7 cellular contexts compared by ENCODE assay signal in the genomic region with DNA sequence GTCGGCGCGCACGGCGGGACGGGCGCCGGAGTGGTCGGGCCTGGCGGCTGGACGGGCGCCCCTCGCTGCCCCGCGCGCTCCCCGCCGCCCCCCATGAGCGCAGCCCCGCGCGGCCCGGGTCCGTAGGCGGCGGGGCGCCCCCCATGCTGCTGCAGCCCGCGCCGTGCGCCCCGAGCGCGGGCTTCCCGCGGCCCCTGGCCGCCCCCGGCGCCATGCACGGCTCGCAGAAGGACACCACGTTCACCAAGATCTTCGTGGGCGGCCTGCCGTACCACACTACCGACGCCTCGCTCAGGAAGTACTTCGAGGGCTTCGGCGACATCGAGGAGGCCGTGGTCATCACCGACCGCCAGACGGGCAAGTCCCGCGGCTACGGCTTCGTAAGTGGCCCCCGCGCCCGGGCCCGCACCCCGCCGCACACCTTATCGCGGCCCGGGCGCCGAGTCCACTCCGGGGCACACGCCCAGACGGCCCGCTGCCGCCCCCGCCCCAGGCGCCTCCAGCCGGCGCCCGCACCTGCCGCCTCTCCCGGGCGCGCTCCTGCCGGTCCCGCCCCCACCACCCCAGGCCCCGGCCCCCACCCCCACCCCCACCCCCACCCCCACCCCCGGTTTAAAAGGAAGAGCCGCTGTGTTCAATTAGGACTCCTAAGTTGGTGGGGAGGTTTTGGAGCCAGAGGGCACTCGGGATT. TPM values are rescaled to one million over a fixed set of nuclear protein-coding genes. Genes with fewer than 3 reads are reported as not detected.
A peak's percentile ranks its signal among the peaks of the same experiment; 100 is the strongest.
DNase-seq lines count a peak whose midpoint lies in the region; ATAC-seq, FAIRE-seq and TF ChIP-seq lines count a peak whose summit lies in the region.

No MANE protein-coding gene starts in this region.

- WGBS in GM23248 (ENCODE audit: low coverage in 1 of 2, low lambda C conversion rate in 2 of 2, missing lambda C conversion rate in 2 of 2), 2 experiments: 0% methylated on average over 22 to 42 of the region's 91 CpGs
- WGBS in K562 (ENCODE audit: insufficient coverage, low coverage, missing lambda C conversion rate): 0% methylated on average over 30 of the region's 91 CpGs
- under 1% methylated on average over 89 of the region's 91 CpGs for WGBS in liver

- H3K9me3 ChIP-seq in GM23248 (ENCODE audit: low read depth) (no peaks in the 10 kb centered on the region), NT2/D1 (ENCODE audit: insufficient read depth, low read length) (no peaks in the 10 kb centered on the region), K562 (replicated peaks; ENCODE audit: control insufficient read depth, insufficient read depth, low read depth, low read length) (no peaks in the 10 kb centered on the region), liver (ENCODE audit: control insufficient read depth in 4 of 4, low read length in 3 of 4) (no peaks in the 10 kb centered on the region), thoracic aorta (no peaks in the 10 kb centered on the region)

- no TSS peak for BruUV-seq in K562 (replicated peaks; lab: Mats Ljungman, UMichigan)

- no peaks in the 10 kb centered on the region for H3K9me2 ChIP-seq in GM23248 (ENCODE audit: insufficient read depth)

- no peaks in the 10 kb centered on the region for H3F3A ChIP-seq in GM23248 (ENCODE audit: insufficient read depth)

- in situ Hi-C loops in GM23248 (cut with MboI) (no loop called here), K562 (cut with MboI) (loop anchor here (25.0 kb wide), 1 partner anchor 821 kb away; no protein-coding TSS in a partner anchor)

- ATAC-seq in K562: 0 out of 3 replicates have a peak, but pooled peaks have one; percentile 4
- ATAC-seq in thoracic aorta (ENCODE audit: insufficient number of reproducible peaks, low FRiP score, low read depth): no peak

- TF ChIP-seq RAD21 in K562 (CRISPR knock-in tag; conservative IDR thresholded peaks at IDR 0.05 in 1 of 2, IDR thresholded peaks at IDR 0.05 in 1 of 2): no peak
- TF ChIP-seq RAD21 in liver (IDR thresholded peaks at IDR 0.05): no peak

- peaks cover 5% of the 10 kb centered on the region for H3K9me1 ChIP-seq in K562 (ENCODE audit: control insufficient read depth, insufficient read depth, low read length)

- TF ChIP-seq POLR2A in GM12891 (IDR thresholded peaks at IDR 0.05; ENCODE audit: low read depth, low read length) (peak; percentile 67), K562 (conservative IDR thresholded peaks at IDR 0.05) (no peak)

- H3K9ac ChIP-seq in GM23248 (no peak overlapping the region), NT2/D1 (ENCODE audit: insufficient read length, low read depth) (peak overlapping the region; percentile 88), K562 (ENCODE audit: insufficient read depth in 1 of 2, low read depth in 2 of 2, low read length in 2 of 2) (peak overlapping the region; percentile 79 to 96), liver (ENCODE audit: low read depth in 1 of 2, low read length in 2 of 2) (peak overlapping the region in 1 of 2 donors; percentile 15)

- FAIRE-seq in GM12891 (lab: Jason Lieb, UNC): no peak
- FAIRE-seq in K562 (lab: Jason Lieb, UNC): no peak

- H2AFZ ChIP-seq in GM23248: peak overlapping the region; percentile 75; the same call in 1 of the 2 replicates
- no peak overlapping the region for H2AFZ ChIP-seq in K562 (ENCODE audit: low read depth, low read length)

- POLR2A ChIA-PET in K562 (lab: Yijun Ruan, JAX): interaction anchor here (0.6 to 1.7 kb wide), 16 partner anchors 8 to 1178 kb away, joined by 3 to 9 read pairs (median 4); no protein-coding TSS in a partner anchor

- H3K27ac ChIP-seq in GM23248 (no peak overlapping the region), K562 (ENCODE audit: extremely low read depth, low read depth, low read length) (peak overlapping the region; percentile 86), liver (ENCODE audit: low read depth in 1 of 2, low read length in 2 of 2) (peak overlapping the region in 1 of 2 donors; percentile 48), thoracic aorta (peak overlapping the region; percentile 68 to 71)

- H3K79me2 ChIP-seq in GM23248 (ENCODE audit: insufficient read depth): 0 out of 2 replicates have a peak, but pooled peaks cover 3% of the 10 kb centered on the region
- peaks cover 52% of the 10 kb centered on the region for H3K79me2 ChIP-seq in K562 (ENCODE audit: control insufficient read depth, insufficient read depth, low read length)

- H3K4me2 ChIP-seq in GM23248 (ENCODE audit: unreplicated experiment) (peak overlapping the region; percentile 57), K562 (ENCODE audit: insufficient read depth, low read length) (peak overlapping the region; percentile 87)

- CTCF ChIA-PET in K562 (lab: Yijun Ruan, JAX; ENCODE audit: low intra/inter-chr PET ratio): no interaction called here

- peak overlapping the region; percentile 70 for H3K4me3 ChIP-seq in GM23248
- peak overlapping the region; percentile 76 for H3K4me3 ChIP-seq in NT2/D1 (ENCODE audit: insufficient read length, low read depth)
- H3K4me3 ChIP-seq in K562: peak overlapping the region; percentile 75
- H3K4me3 ChIP-seq in liver (ENCODE audit: low read depth in 1 of 3, low read length in 3 of 3): peak overlapping the region; percentile 62 to 86 (median 77)
- peak overlapping the region; percentile 84 for H3K4me3 ChIP-seq in thoracic aorta

- no peak for TF ChIP-seq EP300 in K562 (IDR thresholded peaks at IDR 0.05; ENCODE audit: low read length)

- TF ChIP-seq CTCF in K562 (IDR thresholded peaks at IDR 0.05 in 2 of 3, conservative IDR thresholded peaks at IDR 0.05 in 1 of 3; ENCODE audit: insufficient read depth in 2 of 3, low read depth in 1 of 3, low read length in 3 of 3) (no peak), liver (IDR thresholded peaks at IDR 0.05; ENCODE audit: low read depth, low read length, missing input control) (no peak), thoracic aorta (IDR thresholded peaks at IDR 0.05) (no peak)

- no peaks in the 10 kb centered on the region for H3K27me3 ChIP-seq in GM23248 (replicated peaks; ENCODE audit: insufficient read depth)
- H3K27me3 ChIP-seq in NT2/D1 (ENCODE audit: insufficient read depth, insufficient read length): peaks cover 13% of the 10 kb centered on the region
- no peaks in the 10 kb centered on the region for H3K27me3 ChIP-seq in K562 (ENCODE audit: control insufficient read depth in 2 of 2, insufficient read depth in 2 of 2, low read length in 2 of 2)
- no peaks in the 10 kb centered on the region for H3K27me3 ChIP-seq in liver (ENCODE audit: control insufficient read depth in 4 of 4, insufficient read depth in 4 of 4, low read length in 3 of 4)
- no peaks in the 10 kb centered on the region for H3K27me3 ChIP-seq in thoracic aorta (replicated peaks; ENCODE audit: insufficient read depth)

- H3K4me1 ChIP-seq in GM23248 (ENCODE audit: insufficient read depth) (peaks cover 11% of the 10 kb centered on the region; the same call in 1 of the 2 replicates), NT2/D1 (ENCODE audit: insufficient read depth, insufficient read length) (peaks cover 32% of the 10 kb centered on the region), K562 (replicated peaks in 1 of 2; ENCODE audit: control insufficient read depth in 2 of 2, insufficient read depth in 2 of 2, low read length in 2 of 2) (peaks cover 34 to 70% of the 10 kb centered on the region in 2 experiments), liver (ENCODE audit: control insufficient read depth in 4 of 4, insufficient read depth in 4 of 4, low read length in 3 of 4) (peaks cover 5 to 23% (median 15%) of the 10 kb centered on the region in 4 donors), thoracic aorta (ENCODE audit: control insufficient read depth in 1 of 2, low read depth in 2 of 2) (peaks cover 27 to 53% of the 10 kb centered on the region in 2 donors)

- H3K36me3 ChIP-seq in GM23248 (ENCODE audit: low read depth) (no peaks in the 10 kb centered on the region), NT2/D1 (ENCODE audit: insufficient read depth, insufficient read length, low read length) (peaks cover 44% of the 10 kb centered on the region), K562 (ENCODE audit: control insufficient read depth, insufficient read depth, low read length) (peaks cover 46% of the 10 kb centered on the region), liver (ENCODE audit: control insufficient read depth in 4 of 4, insufficient read depth in 3 of 4, low read depth in 1 of 4, low read length in 3 of 4) (peaks cover 0 to 10% (median 6%) of the 10 kb centered on the region in 4 donors), thoracic aorta (no peaks in the 10 kb centered on the region)

- intact Hi-C loops in K562 (cut with micrococcal nuclease): loop anchor here (2.0 to 5.0 kb wide), 2 partner anchors 19 to 61 kb away; no protein-coding TSS in a partner anchor

- no peak for DNase-seq in GM12891 (ENCODE audit: insufficient read length, low spot score)
- DNase-seq in GM23248: peak; percentile 58
- no peak for DNase-seq in NT2/D1 (ENCODE audit: low read depth, low spot score)
- DNase-seq in K562 (ENCODE audit: extremely low read depth in 1 of 4, low spot score in 3 of 4): peak; percentile 63 to 74 (median 72)
- no peak for DNase-seq in thoracic aorta (ENCODE audit: low spot score)
- DNase-seq in HT-29 (ENCODE audit: low spot score): no peak

- H4K20me1 ChIP-seq in GM23248 (ENCODE audit: insufficient read depth): no peaks in the 10 kb centered on the region
- H4K20me1 ChIP-seq in K562 (replicated peaks; ENCODE audit: control insufficient read depth, insufficient read depth, low read length): peaks cover 32% of the 10 kb centered on the region

RNA-seq across cellular contexts. Expression of a gene that starts 0.4 kb away (rescaled TPM):
- polyA plus RNA-seq in GM12891 (2012; ENCODE audit: low read depth, missing spikeins): 82.1 TPM
- 3.7 and 8.1 TPM in 2 replicates for total RNA-seq in GM23248 (2014; rRNA removed; shearing (Covaris generic))
- polyA plus RNA-seq in GM23248 (2016; fragmentation: Nextera tagmentation; extraction: Ambion mirVana): 1.3 and 2.0 TPM in 2 replicates
- 13.6 and 33.0 TPM in 2 replicates for total RNA-seq in K562 (2011; cell fraction: chromatin; rRNA removed; ENCODE audit: low replicate concordance)
- total RNA-seq in K562 (2011; cell fraction: nucleolus; rRNA removed): 29.3 and 29.4 TPM in 2 replicates
- total RNA-seq in K562 (2011; cell fraction: nucleoplasm; rRNA removed): 21.9 and 24.7 TPM in 2 replicates
- total RNA-seq in K562 (2014; rRNA removed): 63.6 and 74.0 TPM in 2 replicates
- total RNA-seq in K562 (2014; rRNA removed; fragmentation: Illumina TruSeq; extraction: Trizol): 10.9 and 12.3 TPM in 2 replicates
- total RNA-seq in K562 (2015; rRNA removed; fragmentation: Illumina TruSeq; extraction: Trizol): 33.9 and 36.1 TPM in 2 replicates
- total RNA-seq in K562 (2021): 82.4 and 83.4 TPM in 2 replicates
- 31.9 and 33.2 TPM in 2 replicates for polyA plus RNA-seq in K562 (2011; rRNA removed)
- 44.2 and 145 TPM in 2 replicates for polyA plus RNA-seq in K562 (2011; cell fraction: cytosol; rRNA removed)
- polyA plus RNA-seq in K562 (2011; cell fraction: nucleus; rRNA removed): 29.1 and 66.0 TPM in 2 replicates
- polyA plus RNA-seq in K562 (2012): 54.8 and 56.8 TPM in 2 replicates
- 22.5 and 55.0 TPM in 2 replicates for polyA plus RNA-seq in K562 (2014; fragmentation: Illumina TruSeq; extraction: Trizol)
- polyA plus RNA-seq in K562 (2014; fragmentation: Nextera tagmentation; extraction: Ambion mirVana): under 1 TPM; 0.28 to 0.39 TPM
- 79.6 and 84.1 TPM in 2 replicates for polyA plus RNA-seq in K562 (2014; rRNA removed)
- polyA minus RNA-seq in K562 (2011; rRNA and poly(A)+ RNA removed): 7.0 and 14.2 TPM in 2 replicates
- 35.7 and 38.9 TPM in 2 replicates for polyA minus RNA-seq in K562 (2011; cell fraction: cytosol; rRNA and poly(A)+ RNA removed)
- 8.0 and 10.9 TPM in 2 replicates for polyA minus RNA-seq in K562 (2011; cell fraction: nucleus; rRNA and poly(A)+ RNA removed)
- total RNA-seq in liver: 100 to 1,000 TPM in 1 of 2 donors, 1 to 10 TPM in 1; 4.4 to 258 TPM
- 1 to 10 TPM; 1.4 to 7.7 TPM for polyA plus RNA-seq in liver
- 10 to 100 TPM in 1 of 2 donors, 1 to 10 TPM in 1; 9.6 to 24.8 TPM for total RNA-seq in thoracic aorta
- total RNA-seq in HT-29 (2014; rRNA removed; shearing (Covaris generic)): 98.7 and 102 TPM in 2 replicates

RNA-seq across cellular contexts. Expression of a gene that starts 40.5 kb away (rescaled TPM):
- polyA plus RNA-seq in GM12891 (2012; ENCODE audit: low read depth, missing spikeins): 29.3 TPM
- total RNA-seq in GM23248 (2014; rRNA removed; shearing (Covaris generic)): 21.5 and 34.7 TPM in 2 replicates
- polyA plus RNA-seq in GM23248 (2016; fragmentation: Nextera tagmentation; extraction: Ambion mirVana) (54.8 and 55.9 TPM in 2 replicates), K562 (2011; rRNA removed) (49.8 and 52.2 TPM in 2 replicates), K562 (2014; fragmentation: Illumina TruSeq; extraction: Trizol) (100 and 104 TPM in 2 replicates), K562 (2014; fragmentation: Nextera tagmentation; extraction: Ambion mirVana) (100 to 1,000 TPM; 223 to 248 TPM), K562 (2014; rRNA removed) (33.7 and 62.4 TPM in 2 replicates), liver (10 to 100 TPM in 1 of 2 donors, 1 to 10 TPM in 1; 10.0 to 12.0 TPM)
- total RNA-seq in K562 (2011; cell fraction: chromatin; rRNA removed; ENCODE audit: low replicate concordance): 95.3 and 106 TPM in 2 replicates
- total RNA-seq in K562 (2011; cell fraction: nucleolus; rRNA removed): 55.4 and 62.8 TPM in 2 replicates
- total RNA-seq in K562 (2011; cell fraction: nucleoplasm; rRNA removed): 67.5 and 71.1 TPM in 2 replicates
- total RNA-seq in K562 (2014; rRNA removed) (40.8 and 60.8 TPM in 2 replicates), K562 (2014; rRNA removed; fragmentation: Illumina TruSeq; extraction: Trizol) (77.7 and 81.1 TPM in 2 replicates), K562 (2015; rRNA removed; fragmentation: Illumina TruSeq; extraction: Trizol) (82.6 and 84.9 TPM in 2 replicates), K562 (2021) (68.7 and 70.5 TPM in 2 replicates), liver (10 to 100 TPM; 15.1 to 15.5 TPM), thoracic aorta (10 to 100 TPM; 15.0 to 20.4 TPM)
- polyA plus RNA-seq in K562 (2011; cell fraction: cytosol; rRNA removed): 54.7 and 109 TPM in 2 replicates
- 88.3 and 89.8 TPM in 2 replicates for polyA plus RNA-seq in K562 (2011; cell fraction: nucleus; rRNA removed)
- polyA plus RNA-seq in K562 (2012): 45.2 and 61.8 TPM in 2 replicates
- 80.5 and 110 TPM in 2 replicates for polyA minus RNA-seq in K562 (2011; rRNA and poly(A)+ RNA removed)
- 36.4 and 45.3 TPM in 2 replicates for polyA minus RNA-seq in K562 (2011; cell fraction: cytosol; rRNA and poly(A)+ RNA removed)
- 55.3 and 89.0 TPM in 2 replicates for polyA minus RNA-seq in K562 (2011; cell fraction: nucleus; rRNA and poly(A)+ RNA removed)
- 57.7 and 67.9 TPM in 2 replicates for total RNA-seq in HT-29 (2014; rRNA removed; shearing (Covaris generic))

Comparison
In these comparisons a context has a peak if more than half of its experiments do, and no peak if none do; other contexts are left out.
1. DNase-seq: peak in GM23248 (single experiment) and K562 (4 of 4); none in GM12891 (single experiment), NT2/D1 (single experiment), thoracic aorta (single experiment) and HT-29 (single experiment).
2. Peak in every context shown above with its lines, with median percentiles within 50 percentile points of each other: H3K4me3 ChIP-seq.